10 cellular contexts compared by ENCODE assay signal in genomic region chr4:109782092-109782491, GRCh38. TPM values are rescaled to one million over a fixed set of nuclear protein-coding genes. Genes with fewer than 3 reads are reported as not detected.
"Had no signal": no experiment of that assay in that cellular context is flagged by ENCODE, and none has a peak within 500 bp of the region (broad histone marks: within the 10 kb centered on the region; RNA-seq: fewer than 3 reads in every experiment).

No MANE protein-coding gene starts in this region.

RNA-seq across cellular contexts. Expression of gene CFI, which starts 19.7 kb away (rescaled TPM):
- total RNA-seq: activated B cell treated with CpG ODN at 0.5 μM for 24 hours; activated CD4-positive, alpha-beta T cell treated with anti-CD3 and anti-CD28 coated beads for 36 hours; activated CD4-positive, alpha-beta T cell treated with anti-CD3 and anti-CD28 coated beads, Interleukin-2, amount 10 ng/mL, durations not matched to agents 24 days and 14 days; activated CD4-positive, alpha-beta T cell treated with anti-CD3 and anti-CD28 coated beads, Interleukin-2, amount 10 ng/mL, durations not matched to agents 7 days and 5 days; activated CD8-positive, alpha-beta T cell treated with anti-CD3 and anti-CD28 coated beads for 36 hours; activated CD8-positive, alpha-beta T cell treated with anti-CD3 and anti-CD28 coated beads, Interleukin-2, amount 10 ng/mL, durations not matched to agents 7 days and 5 days; T-helper 1 cell treated with Interleukin-12 subunit alpha and Interleukin-12 subunit beta and Interleukin-4 antibody, amounts not matched to agents 30 ng/mL and 1 ng/mL, for 36 hours; T-helper 17 cell; T-helper 2 cell treated with Interferon-gamma antibody and Interleukin-4, amounts not matched to agents 100 ng/mL and 5 ng/mL, for 36 hours; WTC11 had no signal

RNA-seq across cellular contexts. Expression of gene RRH, which starts 45.7 kb away (rescaled TPM):
- total RNA-seq: activated B cell treated with CpG ODN at 0.5 μM for 24 hours; activated CD4-positive, alpha-beta T cell treated with anti-CD3 and anti-CD28 coated beads, Interleukin-2, amount 10 ng/mL, durations not matched to agents 24 days and 14 days; activated CD8-positive, alpha-beta T cell treated with anti-CD3 and anti-CD28 coated beads for 36 hours; T-helper 1 cell treated with Interleukin-12 subunit alpha and Interleukin-12 subunit beta and Interleukin-4 antibody, amounts not matched to agents 30 ng/mL and 1 ng/mL, for 36 hours; T-helper 17 cell; WTC11 had no signal
